Comparison of ENCODE assay signal across 17 cellular contexts in the genomic region with DNA sequence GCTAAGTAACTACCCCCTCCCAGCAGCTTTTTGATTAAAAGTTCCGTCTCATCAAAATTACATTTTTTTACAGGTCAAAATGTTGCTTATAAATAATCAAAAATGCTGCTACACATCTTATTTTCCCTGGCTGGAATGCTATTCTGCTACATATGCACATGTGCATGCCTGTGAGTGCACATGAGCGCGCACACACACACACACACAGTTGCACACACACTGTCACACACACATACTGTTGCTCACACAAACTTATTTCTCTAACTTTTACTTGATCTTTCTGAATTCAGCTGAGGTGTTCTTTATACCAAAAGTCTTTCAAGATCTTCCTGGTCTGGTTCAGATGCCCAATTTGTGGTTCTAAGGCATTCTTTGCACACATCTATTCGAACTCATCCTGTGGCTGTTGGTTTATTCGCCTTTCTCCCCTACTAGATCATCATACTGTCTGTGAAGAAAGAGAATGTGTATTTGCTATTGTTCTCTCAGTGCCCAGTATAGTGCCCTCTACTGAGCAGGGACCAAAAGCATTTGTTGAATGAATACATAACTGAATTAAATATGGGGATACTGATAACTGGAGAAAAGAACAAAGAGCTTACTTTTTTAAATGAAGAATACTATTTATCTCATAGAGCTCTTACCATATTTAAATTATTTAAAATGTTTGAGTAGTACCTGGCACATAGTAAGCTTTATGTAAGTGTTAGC.
DNase-seq lines count a peak whose midpoint lies in the region; FAIRE-seq and TF ChIP-seq lines count a peak whose summit lies in the region.
"Had no signal": no experiment of that assay in that cellular context is flagged by ENCODE, and none has a peak within 500 bp of the region (broad histone marks: within the 10 kb centered on the region; RNA-seq: fewer than 3 reads in every experiment).

No MANE protein-coding gene starts in this region.

- TF ChIP-seq CTCF in GM06990 (IDR thresholded peaks at IDR 0.05; ENCODE audit: insufficient read depth, low read length, poor library complexity, severe bottlenecking) (peak; percentile 37), Loucy (conservative IDR thresholded peaks at IDR 0.05; ENCODE audit: low read length) (peak; percentile 66), bronchial epithelial cell (IDR thresholded peaks at IDR 0.05; ENCODE audit: insufficient read depth, low read length, severe bottlenecking) (no peak)

- peak overlapping the region; percentile 40 for H3K18ac ChIP-seq in mesendoderm (ENCODE audit: low read length)

- no peak overlapping the region for H2BK15ac ChIP-seq in mesendoderm (replicated peaks; ENCODE audit: low read depth)

- H3K23ac ChIP-seq in mesendoderm (ENCODE audit: low read length) = no peak overlapping the region

- no CpG with 5 or more reads among the region's 5 CpGs for WGBS in mesendoderm (ENCODE audit: extremely low coverage, insufficient coverage, low lambda C conversion rate)

- H4K8ac ChIP-seq in mesendoderm (ENCODE audit: low read depth, low read length) = no peak overlapping the region

- no peak overlapping the region; the same call in 1 of the 2 replicates for H2AFZ ChIP-seq in Loucy (ENCODE audit: low read length)

- peak overlapping the region; percentile 23 for H3K27ac ChIP-seq in mesendoderm (ENCODE audit: low read depth, low read length)
- H3K27ac ChIP-seq: gastroesophageal sphincter had no signal

- H3K4me2 ChIP-seq in Loucy (ENCODE audit: low read depth, low read length, poor library complexity, severe bottlenecking) (peak overlapping the region; percentile 2), mesendoderm (ENCODE audit: low read length) (no peak overlapping the region)

- H3K56ac ChIP-seq in mesendoderm (ENCODE audit: low read length) = peak overlapping the region; percentile 81

- H4K20me1 ChIP-seq in Loucy (ENCODE audit: insufficient read depth, low read length, poor library complexity, severe bottlenecking) = no peaks in the 10 kb centered on the region

- no peak overlapping the region for H3K4ac ChIP-seq in mesendoderm (ENCODE audit: low read depth, low read length)

- H3K36me3 ChIP-seq in GM06990 (ENCODE audit: control insufficient read depth, insufficient read depth, low read length) (no peaks in the 10 kb centered on the region), Loucy (ENCODE audit: insufficient read depth, low read length) (no peaks in the 10 kb centered on the region), bronchial epithelial cell (ENCODE audit: control insufficient read depth, insufficient read depth, low read length) (no peaks in the 10 kb centered on the region), mesendoderm (ENCODE audit: control insufficient read depth, insufficient read depth, low read length) (no peaks in the 10 kb centered on the region)
- H3K36me3 ChIP-seq: gastroesophageal sphincter had no signal

- H3K4me1 ChIP-seq in Loucy (ENCODE audit: insufficient read depth, low read length, poor library complexity, severe bottlenecking) (peaks cover 8% of the 10 kb centered on the region), mesendoderm (ENCODE audit: control insufficient read depth, low read depth, low read length) (peaks cover 4% of the 10 kb centered on the region)
- H3K4me1 ChIP-seq: gastroesophageal sphincter had no signal

- H2BK120ac ChIP-seq in mesendoderm (ENCODE audit: low read depth, low read length) = peak overlapping the region; percentile 61

- no peak overlapping the region for H4K5ac ChIP-seq in mesendoderm (ENCODE audit: low read length)

- FAIRE-seq in bronchial epithelial cell (lab: Jason Lieb, UNC) = no peak
- FAIRE-seq: RCC 7860 had no signal

- H3K4me3 ChIP-seq in GM06990 (replicated peaks; ENCODE audit: low read depth, low read length) = no peak overlapping the region
- H3K4me3 ChIP-seq in Loucy (ENCODE audit: low read length, poor library complexity, severe bottlenecking) = no peak overlapping the region
- no peak overlapping the region for H3K4me3 ChIP-seq in bronchial epithelial cell (ENCODE audit: low read depth, low read length)
- H3K4me3 ChIP-seq in mesendoderm (ENCODE audit: low read length) = no peak overlapping the region
- H3K4me3 ChIP-seq: gastroesophageal sphincter had no signal

- H3K79me2 ChIP-seq in Loucy (ENCODE audit: insufficient read depth, low read length) = peaks cover 3% of the 10 kb centered on the region; the same call in 1 of the 2 replicates
- H3K79me2 ChIP-seq in mesendoderm (ENCODE audit: control insufficient read depth, insufficient read depth, low read length) = no peaks in the 10 kb centered on the region

- H3F3A ChIP-seq in Loucy (ENCODE audit: low read depth) = no peaks in the 10 kb centered on the region

- DNase-seq in GM06990 (ENCODE audit: extremely low read depth, insufficient read length) (no peak), bronchial epithelial cell (ENCODE audit: low read depth) (peak; percentile 23), mesendoderm (peak; percentile 40), NCI-H1048 (lab: John Stamatoyannopoulos, UW) (no peak), amniotic stem cell (lab: John Stamatoyannopoulos, UW) (no peak), 8988T (no peak), SIG-M5 treated with dmso at 0.1 percent for 504 hours (lab: John Stamatoyannopoulos, UW; ENCODE audit: unreplicated experiment) (no peak)
- DNase-seq: activated CD4-positive, alpha-beta T cell treated with anti-CD3 and anti-CD28 coated beads for 1 hour; activated CD8-positive, alpha-beta memory T cell treated with anti-CD3 and anti-CD28 coated beads, Interleukin-2, amount 50 U/mL, for 4 hours; activated naive CD4-positive, alpha-beta T cell treated with Interleukin-2 at 50 U/mL for 16 hours; DMS 273 treated with DMSO at 0.1 percent for 48 hours; NCI-H1694; NCI-H524; trophoblast cell had no signal

- no peak overlapping the region for H2AK5ac ChIP-seq in mesendoderm (ENCODE audit: low read length)

- H3K9ac ChIP-seq in Loucy (ENCODE audit: low read depth, low read length, poor library complexity, severe bottlenecking) (no peak overlapping the region), mesendoderm (ENCODE audit: low read length) (no peak overlapping the region)

- H3K27me3 ChIP-seq in GM06990 (replicated peaks; ENCODE audit: control insufficient read depth, insufficient read depth, low read length) (no peaks in the 10 kb centered on the region), Loucy (ENCODE audit: insufficient read depth, low read length, poor library complexity, severe bottlenecking) (no peaks in the 10 kb centered on the region), bronchial epithelial cell (ENCODE audit: control insufficient read depth, insufficient read depth, low read length) (no peaks in the 10 kb centered on the region), mesendoderm (ENCODE audit: insufficient read depth, low read length, poor library complexity) (no peaks in the 10 kb centered on the region)
- H3K27me3 ChIP-seq: gastroesophageal sphincter had no signal

- H3K79me1 ChIP-seq in mesendoderm (ENCODE audit: low read length) = no peaks in the 10 kb centered on the region

- H2BK5ac ChIP-seq in mesendoderm (ENCODE audit: low read length) = peak overlapping the region; percentile 83

- no peaks in the 10 kb centered on the region for H3K9me2 ChIP-seq in Loucy (replicated peaks; ENCODE audit: low read depth, low read length)

- H3K9me3 ChIP-seq in Loucy (ENCODE audit: insufficient read depth, low read depth, low read length) = no peaks in the 10 kb centered on the region
- H3K9me3 ChIP-seq: gastroesophageal sphincter had no signal

Comparison
In these comparisons a context has a peak if more than half of its experiments do, and no peak if none do; other contexts are left out.
1. DNase-seq: peak in bronchial epithelial cell (single experiment) and mesendoderm (single experiment); none in GM06990 (single experiment), NCI-H1048 (single experiment), amniotic stem cell (single experiment), 8988T (single experiment) and SIG-M5 treated with dmso at 0.1 percent for 504 hours (single experiment).